Comparison of ENCODE assay signal across 23 cellular contexts in genomic region chr13:101618440-101619187, GRCh38.
DNase-seq lines count a peak whose midpoint lies in the region; ATAC-seq and TF ChIP-seq lines count a peak whose summit lies in the region.
"Had no signal": no experiment of that assay in that cellular context is flagged by ENCODE, and none has a peak within 500 bp of the region (broad histone marks: within the 10 kb centered on the region; RNA-seq: fewer than 3 reads in every experiment).

No MANE protein-coding gene starts in this region.

- 82 to 91% methylated on average over 8 of the region's 8 CpGs for WGBS in tibial nerve, 2 donors

- H3K9me3 Mint-ChIP-seq in activated CD8-positive, alpha-beta memory T cell treated with anti-CD3 and anti-CD28 coated beads, Interleukin-2, amount 10 ng/mL, durations not matched to agents 7 days and 5 days (ENCODE audit: low read depth): no peaks in the 10 kb centered on the region
- H3K9me3 Mint-ChIP-seq in CD8-positive, alpha-beta memory T cell: no peaks in the 10 kb centered on the region
- no peaks in the 10 kb centered on the region for H3K9me3 Mint-ChIP-seq in immature natural killer cell
- H3K9me3 Mint-ChIP-seq: activated T-helper 1 cell treated with anti-CD3 and anti-CD28 coated beads, Interleukin-12 subunit alpha, Interleukin-12 subunit beta, Interleukin-2, Interleukin-4 antibody, amounts not matched to agents 30 ng/mL and 10 ng/mL and 1 ng/mL, durations not matched to agents 14 hours and 24 hours and 36 hours; neural progenitor cell; T-helper 1 cell treated with Interleukin-12 subunit alpha and Interleukin-12 subunit beta and Interleukin-4 antibody, amounts not matched to agents 30 μg/mL and 1 μg/mL, for 36 hours had no signal

- peak overlapping the region; percentile 17 for H3K4me3 ChIP-seq in CD8-positive, alpha-beta memory T cell (ENCODE audit: low read length)
- H3K4me3 ChIP-seq in tibial nerve: no peak overlapping the region
- H3K4me3 ChIP-seq: A549, cardiac muscle cell, neural progenitor cell, SJCRH30, suprapubic skin, vagina had no signal

- TF ChIP-seq CTCF in tibial nerve (IDR thresholded peaks at IDR 0.05): no peak

- H3K4me1 Mint-ChIP-seq in activated CD8-positive, alpha-beta memory T cell treated with anti-CD3 and anti-CD28 coated beads, Interleukin-2, amount 10 ng/mL, durations not matched to agents 7 days and 5 days: peaks cover 22% of the 10 kb centered on the region
- H3K4me1 Mint-ChIP-seq in CD8-positive, alpha-beta memory T cell: peaks cover 15 to 26% (median 25%) of the 10 kb centered on the region in 3 donors
- H3K4me1 Mint-ChIP-seq in immature natural killer cell: peaks cover 8 to 17% of the 10 kb centered on the region in 2 donors

- TF ChIP-seq EP300 in tibial nerve (IDR thresholded peaks at IDR 0.05): no peak

- peak overlapping the region; percentile 82 for H3K27ac Mint-ChIP-seq in activated CD8-positive, alpha-beta memory T cell treated with anti-CD3 and anti-CD28 coated beads, Interleukin-2, amount 10 ng/mL, durations not matched to agents 7 days and 5 days
- peak overlapping the region; percentile 43 to 94 (median 84) for H3K27ac Mint-ChIP-seq in CD8-positive, alpha-beta memory T cell
- peak overlapping the region; percentile 3 to 40 (median 16) for H3K27ac Mint-ChIP-seq in immature natural killer cell
- H3K27ac Mint-ChIP-seq: activated T-helper 1 cell treated with anti-CD3 and anti-CD28 coated beads, Interleukin-12 subunit alpha, Interleukin-12 subunit beta, Interleukin-2, Interleukin-4 antibody, amounts not matched to agents 30 ng/mL and 10 ng/mL and 1 ng/mL, durations not matched to agents 14 hours and 24 hours and 36 hours; neural progenitor cell; T-helper 1 cell treated with Interleukin-12 subunit alpha and Interleukin-12 subunit beta and Interleukin-4 antibody, amounts not matched to agents 30 μg/mL and 1 μg/mL, for 36 hours had no signal

- H3K36me3 ChIP-seq in CD8-positive, alpha-beta memory T cell (ENCODE audit: insufficient read depth, low read length): no peaks in the 10 kb centered on the region
- no peaks in the 10 kb centered on the region for H3K36me3 ChIP-seq in tibial nerve
- H3K36me3 ChIP-seq: cardiac muscle cell, neural progenitor cell, SJCRH30, suprapubic skin, vagina had no signal

- H3K27me3 Mint-ChIP-seq in activated CD8-positive, alpha-beta memory T cell treated with anti-CD3 and anti-CD28 coated beads, Interleukin-2, amount 10 ng/mL, durations not matched to agents 7 days and 5 days: no peaks in the 10 kb centered on the region
- H3K27me3 Mint-ChIP-seq in CD8-positive, alpha-beta memory T cell: peaks cover 0 to 10% of the 10 kb centered on the region in 2 donors
- H3K27me3 Mint-ChIP-seq in immature natural killer cell (ENCODE audit: low read depth in 3 of 3): peaks cover 0 to 3% (median 2%) of the 10 kb centered on the region in 3 donors

- ATAC-seq in activated CD8-positive, alpha-beta memory T cell treated with anti-CD3 and anti-CD28 coated beads, Interleukin-2, amount 10 ng/mL, durations not matched to agents 7 days and 5 days: peak; percentile 97
- ATAC-seq: A549, left ventricle myocardium superior, Panc1 had no signal

- H3K27ac ChIP-seq in CD8-positive, alpha-beta memory T cell (ENCODE audit: low read depth, low read length): no peak overlapping the region
- H3K27ac ChIP-seq in tibial nerve: no peak overlapping the region
- H3K27ac ChIP-seq: A549, cardiac muscle cell, neural progenitor cell, SJCRH30, suprapubic skin, vagina, VCaP had no signal

- POLR2A ChIA-PET in CD8-positive, alpha-beta memory T cell (lab: Charles Lee): interaction anchor here (0.9 kb wide), 1 partner anchor 8 kb away, joined by 3 read pairs; no protein-coding TSS in a partner anchor

- H3K4me3 Mint-ChIP-seq in activated CD8-positive, alpha-beta memory T cell treated with anti-CD3 and anti-CD28 coated beads, Interleukin-2, amount 10 ng/mL, durations not matched to agents 7 days and 5 days: peak overlapping the region; percentile 42
- peak overlapping the region; percentile 53 to 86 (median 74) for H3K4me3 Mint-ChIP-seq in CD8-positive, alpha-beta memory T cell
- H3K4me3 Mint-ChIP-seq in immature natural killer cell: peak overlapping the region in 1 of 5 donors; percentile 44
- H3K4me3 Mint-ChIP-seq: activated T-helper 1 cell treated with anti-CD3 and anti-CD28 coated beads, Interleukin-12 subunit alpha, Interleukin-12 subunit beta, Interleukin-2, Interleukin-4 antibody, amounts not matched to agents 30 ng/mL and 10 ng/mL and 1 ng/mL, durations not matched to agents 14 hours and 24 hours and 36 hours; neural progenitor cell; T-helper 1 cell treated with Interleukin-12 subunit alpha and Interleukin-12 subunit beta and Interleukin-4 antibody, amounts not matched to agents 30 μg/mL and 1 μg/mL, for 36 hours had no signal

- CTCF ChIA-PET in activated CD8-positive, alpha-beta memory T cell treated with anti-CD3 and anti-CD28 coated beads, Interleukin-2, amount 10 ng/mL, durations not matched to agents 7 days and 5 days (lab: Charles Lee): no interaction called here
- CTCF ChIA-PET in CD8-positive, alpha-beta memory T cell (lab: Charles Lee): no interaction called here

- DNase-seq in activated CD8-positive, alpha-beta memory T cell treated with anti-CD3 and anti-CD28 coated beads, Interleukin-2, amount 10 ng/mL, durations not matched to agents 7 days and 5 days: peak; percentile 55
- DNase-seq in activated CD8-positive, alpha-beta memory T cell treated with anti-CD3 and anti-CD28 coated beads for 24 hours: no peak
- peak in 3 of 5 donors; percentile 12 to 66 (median 42) for DNase-seq in CD8-positive, alpha-beta memory T cell
- DNase-seq in OCI-M1 (lab: John Stamatoyannopoulos, UW): peak; percentile 43
- peak in 2 of 3 donors; percentile 16 to 32 for DNase-seq in immature natural killer cell
- no peak for DNase-seq in activated gamma-delta T cell treated with Interleukin-2 at 50 U/mL for 16 hours
- DNase-seq in tibial nerve (ENCODE audit: low spot score in 2 of 2): no peak
- DNase-seq in DMS53 treated with DMSO at 0.1 percent for 48 hours (lab: John Stamatoyannopoulos, UW; ENCODE audit: unreplicated experiment): no peak
- DNase-seq: amygdala, dermis blood vessel endothelial cell, left ventricle myocardium superior, MV-4-11, NCI-H187, SJCRH30 had no signal

- no peaks in the 10 kb centered on the region for H3K9me3 ChIP-seq in CD8-positive, alpha-beta memory T cell (ENCODE audit: low read length)
- H3K9me3 ChIP-seq in tibial nerve: no peaks in the 10 kb centered on the region
- H3K9me3 ChIP-seq: A549, SJCRH30, suprapubic skin, vagina had no signal

- H3K4me1 ChIP-seq in CD8-positive, alpha-beta memory T cell (ENCODE audit: insufficient read depth, low read length): peaks cover 3% of the 10 kb centered on the region
- peaks cover 0 to 3% (median under 1%) of the 10 kb centered on the region in 4 donors for H3K4me1 ChIP-seq in tibial nerve
- H3K4me1 ChIP-seq: neural progenitor cell, SJCRH30, suprapubic skin, vagina had no signal

- TF ChIP-seq POLR2A in tibial nerve (IDR thresholded peaks at IDR 0.05): no peak

- H3K36me3 Mint-ChIP-seq in activated CD8-positive, alpha-beta memory T cell treated with anti-CD3 and anti-CD28 coated beads, Interleukin-2, amount 10 ng/mL, durations not matched to agents 7 days and 5 days: no peaks in the 10 kb centered on the region
- peaks cover 0 to 4% (median 0%) of the 10 kb centered on the region in 3 donors for H3K36me3 Mint-ChIP-seq in CD8-positive, alpha-beta memory T cell
- H3K36me3 Mint-ChIP-seq in immature natural killer cell: no peaks in the 10 kb centered on the region
- H3K36me3 Mint-ChIP-seq: neural progenitor cell had no signal

- H3K27me3 ChIP-seq in CD8-positive, alpha-beta memory T cell (ENCODE audit: insufficient read depth, low read length, poor library complexity, severe bottlenecking): no peaks in the 10 kb centered on the region
- no peaks in the 10 kb centered on the region for H3K27me3 ChIP-seq in tibial nerve
- H3K27me3 ChIP-seq: cardiac muscle cell, neural progenitor cell, SJCRH30, suprapubic skin, vagina had no signal

Comparison
In these comparisons a context has a peak if more than half of its experiments do, and no peak if none do; other contexts are left out.
1. DNase-seq: peak in activated CD8-positive, alpha-beta memory T cell treated with anti-CD3 and anti-CD28 coated beads, Interleukin-2, amount 10 ng/mL, durations not matched to agents 7 days and 5 days (single experiment), CD8-positive, alpha-beta memory T cell (3 of 5), OCI-M1 (single experiment) and immature natural killer cell (2 of 3); none in activated CD8-positive, alpha-beta memory T cell treated with anti-CD3 and anti-CD28 coated beads for 24 hours (single experiment), activated gamma-delta T cell treated with Interleukin-2 at 50 U/mL for 16 hours (single experiment), tibial nerve (0 of 2) and DMS53 treated with DMSO at 0.1 percent for 48 hours (single experiment).
2. H3K27ac Mint-ChIP-seq: peak in every context shown above with its lines; median percentile 84 in CD8-positive, alpha-beta memory T cell; 82 in activated CD8-positive, alpha-beta memory T cell treated with anti-CD3 and anti-CD28 coated beads, Interleukin-2, amount 10 ng/mL, durations not matched to agents 7 days and 5 days; 16 in immature natural killer cell.